ENCODE assay signal across 2 cellular contexts in genomic region chr20:50187403-50188051, GRCh38.
TF ChIP-seq lines count a peak whose summit lies in the region.

No MANE protein-coding gene starts in this region.

TF ChIP-seq in K562, 482 proteins besides CTCF, POLR2A, EP300 and RAD21 (continues in another document):
- TF ChIP-seq CBX8 (IDR thresholded peaks at IDR 0.05; ENCODE audit: borderline replicate concordance, extremely low read depth, low read depth, low read length, poor library complexity, severe bottlenecking) (no peak), JUN (IDR thresholded peaks at IDR 0.05; ENCODE audit: borderline replicate concordance, low read depth, low read length) (0 out of 2 replicates have a peak, but pooled peaks have one; percentile 27), JUN (CRISPR knock-in tag; IDR thresholded peaks at IDR 0.05; ENCODE audit: borderline replicate concordance) (no peak), CEBPG (CRISPR knock-in tag; IDR thresholded peaks at IDR 0.05) (peak; percentile 72; the same call in 1 of the 2 replicates), CEBPG (tag; conservative IDR thresholded peaks at IDR 0.05 in 1 of 2, IDR thresholded peaks at IDR 0.05 in 1 of 2) (peak; percentile 71 to 75), SAFB2 (IDR thresholded peaks at IDR 0.05; ENCODE audit: borderline replicate concordance, low read depth, low read length, severe bottlenecking) (no peak), HNRNPUL1 (IDR thresholded peaks at IDR 0.05; ENCODE audit: low read length) (no peak), USF1 (CRISPR knock-in tag; IDR thresholded peaks at IDR 0.05) (no peak), SMARCB1 (IDR thresholded peaks at IDR 0.05; ENCODE audit: insufficient read length, low read depth) (no peak), PHF8 (IDR thresholded peaks at IDR 0.05; ENCODE audit: borderline replicate concordance, low read length) (no peak), NFXL1 (CRISPR knock-in tag; IDR thresholded peaks at IDR 0.05) (no peak), KDM5B (IDR thresholded peaks at IDR 0.05; ENCODE audit: insufficient replicate concordance, low read depth, low read length) (peak; percentile 6), RBM34 (IDR thresholded peaks at IDR 0.05; ENCODE audit: borderline replicate concordance, insufficient read depth, low read length) (no peak), NFIX (CRISPR knock-in tag; IDR thresholded peaks at IDR 0.05; ENCODE audit: low read depth) (no peak), ZNF384 (IDR thresholded peaks at IDR 0.05; ENCODE audit: low read depth, low read length) (no peak), ZBTB7A (IDR thresholded peaks at IDR 0.05; ENCODE audit: borderline replicate concordance, control insufficient read depth, low read depth, low read length) (0 out of 2 replicates have a peak, but pooled peaks have one; percentile 40), GTF2F1 (IDR thresholded peaks at IDR 0.05; ENCODE audit: low read depth, low read length) (no peak), TBP (optimal IDR thresholded peaks at IDR 0.05; ENCODE audit: low read depth, low read length) (no peak), GATAD2B (IDR thresholded peaks at IDR 0.05; ENCODE audit: borderline replicate concordance) (peak; percentile 32; the same call in 1 of the 2 replicates)
- TF ChIP-seq, protein P1, sequence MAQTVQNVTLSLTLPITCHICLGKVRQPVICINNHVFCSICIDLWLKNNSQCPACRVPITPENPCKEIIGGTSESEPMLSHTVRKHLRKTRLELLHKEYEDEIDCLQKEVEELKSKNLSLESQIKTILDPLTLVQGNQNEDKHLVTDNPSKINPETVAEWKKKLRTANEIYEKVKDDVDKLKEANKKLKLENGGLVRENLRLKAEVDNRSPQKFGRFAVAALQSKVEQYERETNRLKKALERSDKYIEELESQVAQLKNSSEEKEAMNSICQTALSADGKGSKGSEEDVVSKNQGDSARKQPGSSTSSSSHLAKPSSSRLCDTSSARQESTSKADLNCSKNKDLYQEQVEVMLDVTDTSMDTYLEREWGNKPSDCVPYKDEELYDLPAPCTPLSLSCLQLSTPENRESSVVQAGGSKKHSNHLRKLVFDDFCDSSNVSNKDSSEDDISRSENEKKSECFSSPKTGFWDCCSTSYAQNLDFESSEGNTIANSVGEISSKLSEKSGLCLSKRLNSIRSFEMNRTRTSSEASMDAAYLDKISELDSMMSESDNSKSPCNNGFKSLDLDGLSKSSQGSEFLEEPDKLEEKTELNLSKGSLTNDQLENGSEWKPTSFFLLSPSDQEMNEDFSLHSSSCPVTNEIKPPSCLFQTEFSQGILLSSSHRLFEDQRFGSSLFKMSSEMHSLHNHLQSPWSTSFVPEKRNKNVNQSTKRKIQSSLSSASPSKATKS (CRISPR knock-in tag; IDR thresholded peaks at IDR 0.05), result no peak
- TF ChIP-seq, protein P2, sequence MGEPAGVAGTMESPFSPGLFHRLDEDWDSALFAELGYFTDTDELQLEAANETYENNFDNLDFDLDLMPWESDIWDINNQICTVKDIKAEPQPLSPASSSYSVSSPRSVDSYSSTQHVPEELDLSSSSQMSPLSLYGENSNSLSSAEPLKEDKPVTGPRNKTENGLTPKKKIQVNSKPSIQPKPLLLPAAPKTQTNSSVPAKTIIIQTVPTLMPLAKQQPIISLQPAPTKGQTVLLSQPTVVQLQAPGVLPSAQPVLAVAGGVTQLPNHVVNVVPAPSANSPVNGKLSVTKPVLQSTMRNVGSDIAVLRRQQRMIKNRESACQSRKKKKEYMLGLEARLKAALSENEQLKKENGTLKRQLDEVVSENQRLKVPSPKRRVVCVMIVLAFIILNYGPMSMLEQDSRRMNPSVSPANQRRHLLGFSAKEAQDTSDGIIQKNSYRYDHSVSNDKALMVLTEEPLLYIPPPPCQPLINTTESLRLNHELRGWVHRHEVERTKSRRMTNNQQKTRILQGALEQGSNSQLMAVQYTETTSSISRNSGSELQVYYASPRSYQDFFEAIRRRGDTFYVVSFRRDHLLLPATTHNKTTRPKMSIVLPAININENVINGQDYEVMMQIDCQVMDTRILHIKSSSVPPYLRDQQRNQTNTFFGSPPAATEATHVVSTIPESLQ (CRISPR knock-in tag; IDR thresholded peaks at IDR 0.05), result no peak
- TF ChIP-seq, protein P3, sequence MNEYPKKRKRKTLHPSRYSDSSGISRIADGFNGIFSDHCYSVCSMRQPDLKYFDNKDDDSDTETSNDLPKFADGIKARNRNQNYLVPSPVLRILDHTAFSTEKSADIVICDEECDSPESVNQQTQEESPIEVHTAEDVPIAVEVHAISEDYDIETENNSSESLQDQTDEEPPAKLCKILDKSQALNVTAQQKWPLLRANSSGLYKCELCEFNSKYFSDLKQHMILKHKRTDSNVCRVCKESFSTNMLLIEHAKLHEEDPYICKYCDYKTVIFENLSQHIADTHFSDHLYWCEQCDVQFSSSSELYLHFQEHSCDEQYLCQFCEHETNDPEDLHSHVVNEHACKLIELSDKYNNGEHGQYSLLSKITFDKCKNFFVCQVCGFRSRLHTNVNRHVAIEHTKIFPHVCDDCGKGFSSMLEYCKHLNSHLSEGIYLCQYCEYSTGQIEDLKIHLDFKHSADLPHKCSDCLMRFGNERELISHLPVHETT (CRISPR knock-in tag; conservative IDR thresholded peaks at IDR 0.05 in 1 of 2, IDR thresholded peaks at IDR 0.05 in 1 of 2), result no peak
- TF ChIP-seq, protein P4, sequence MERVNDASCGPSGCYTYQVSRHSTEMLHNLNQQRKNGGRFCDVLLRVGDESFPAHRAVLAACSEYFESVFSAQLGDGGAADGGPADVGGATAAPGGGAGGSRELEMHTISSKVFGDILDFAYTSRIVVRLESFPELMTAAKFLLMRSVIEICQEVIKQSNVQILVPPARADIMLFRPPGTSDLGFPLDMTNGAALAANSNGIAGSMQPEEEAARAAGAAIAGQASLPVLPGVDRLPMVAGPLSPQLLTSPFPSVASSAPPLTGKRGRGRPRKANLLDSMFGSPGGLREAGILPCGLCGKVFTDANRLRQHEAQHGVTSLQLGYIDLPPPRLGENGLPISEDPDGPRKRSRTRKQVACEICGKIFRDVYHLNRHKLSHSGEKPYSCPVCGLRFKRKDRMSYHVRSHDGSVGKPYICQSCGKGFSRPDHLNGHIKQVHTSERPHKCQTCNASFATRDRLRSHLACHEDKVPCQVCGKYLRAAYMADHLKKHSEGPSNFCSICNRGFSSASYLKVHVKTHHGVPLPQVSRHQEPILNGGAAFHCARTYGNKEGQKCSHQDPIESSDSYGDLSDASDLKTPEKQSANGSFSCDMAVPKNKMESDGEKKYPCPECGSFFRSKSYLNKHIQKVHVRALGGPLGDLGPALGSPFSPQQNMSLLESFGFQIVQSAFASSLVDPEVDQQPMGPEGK (CRISPR knock-in tag; IDR thresholded peaks at IDR 0.05; ENCODE audit: borderline replicate concordance), result no peak

TF ChIP-seq in liver, 16 proteins besides CTCF, POLR2A, EP300 and RAD21:
- TF ChIP-seq HNF4G (IDR thresholded peaks at IDR 0.05) (no peak), GABPA (IDR thresholded peaks at IDR 0.05 in 1 of 2, conservative IDR thresholded peaks at IDR 0.05 in 1 of 2) (no peak), RXRA (IDR thresholded peaks at IDR 0.05) (peak; percentile 37 to 64), NR2F2 (IDR thresholded peaks at IDR 0.05) (no peak), ATF3 (IDR thresholded peaks at IDR 0.05) (peak; percentile 54), JUND (IDR thresholded peaks at IDR 0.05) (peak; percentile 43 to 71), HNF4A (conservative IDR thresholded peaks at IDR 0.05) (peak in 1 of 2 donors; percentile 51), SP1 (IDR thresholded peaks at IDR 0.05) (peak; percentile 23), FOXA1 (IDR thresholded peaks at IDR 0.05) (no peak), EGR1 (IDR thresholded peaks at IDR 0.05; ENCODE audit: low read depth in 2 of 2) (no peak), FOXA2 (IDR thresholded peaks at IDR 0.05) (no peak), TAF1 (conservative IDR thresholded peaks at IDR 0.05) (no peak), YY1 (IDR thresholded peaks at IDR 0.05) (peak; percentile 12)
- TF ChIP-seq, protein P5, sequence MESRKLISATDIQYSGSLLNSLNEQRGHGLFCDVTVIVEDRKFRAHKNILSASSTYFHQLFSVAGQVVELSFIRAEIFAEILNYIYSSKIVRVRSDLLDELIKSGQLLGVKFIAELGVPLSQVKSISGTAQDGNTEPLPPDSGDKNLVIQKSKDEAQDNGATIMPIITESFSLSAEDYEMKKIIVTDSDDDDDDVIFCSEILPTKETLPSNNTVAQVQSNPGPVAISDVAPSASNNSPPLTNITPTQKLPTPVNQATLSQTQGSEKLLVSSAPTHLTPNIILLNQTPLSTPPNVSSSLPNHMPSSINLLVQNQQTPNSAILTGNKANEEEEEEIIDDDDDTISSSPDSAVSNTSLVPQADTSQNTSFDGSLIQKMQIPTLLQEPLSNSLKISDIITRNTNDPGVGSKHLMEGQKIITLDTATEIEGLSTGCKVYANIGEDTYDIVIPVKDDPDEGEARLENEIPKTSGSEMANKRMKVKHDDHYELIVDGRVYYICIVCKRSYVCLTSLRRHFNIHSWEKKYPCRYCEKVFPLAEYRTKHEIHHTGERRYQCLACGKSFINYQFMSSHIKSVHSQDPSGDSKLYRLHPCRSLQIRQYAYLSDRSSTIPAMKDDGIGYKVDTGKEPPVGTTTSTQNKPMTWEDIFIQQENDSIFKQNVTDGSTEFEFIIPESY (IDR thresholded peaks at IDR 0.05), result peak; percentile 30
- TF ChIP-seq, protein P6, sequence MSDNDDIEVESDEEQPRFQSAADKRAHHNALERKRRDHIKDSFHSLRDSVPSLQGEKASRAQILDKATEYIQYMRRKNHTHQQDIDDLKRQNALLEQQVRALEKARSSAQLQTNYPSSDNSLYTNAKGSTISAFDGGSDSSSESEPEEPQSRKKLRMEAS (IDR thresholded peaks at IDR 0.05), result peak; percentile 15
- TF ChIP-seq, protein P7, sequence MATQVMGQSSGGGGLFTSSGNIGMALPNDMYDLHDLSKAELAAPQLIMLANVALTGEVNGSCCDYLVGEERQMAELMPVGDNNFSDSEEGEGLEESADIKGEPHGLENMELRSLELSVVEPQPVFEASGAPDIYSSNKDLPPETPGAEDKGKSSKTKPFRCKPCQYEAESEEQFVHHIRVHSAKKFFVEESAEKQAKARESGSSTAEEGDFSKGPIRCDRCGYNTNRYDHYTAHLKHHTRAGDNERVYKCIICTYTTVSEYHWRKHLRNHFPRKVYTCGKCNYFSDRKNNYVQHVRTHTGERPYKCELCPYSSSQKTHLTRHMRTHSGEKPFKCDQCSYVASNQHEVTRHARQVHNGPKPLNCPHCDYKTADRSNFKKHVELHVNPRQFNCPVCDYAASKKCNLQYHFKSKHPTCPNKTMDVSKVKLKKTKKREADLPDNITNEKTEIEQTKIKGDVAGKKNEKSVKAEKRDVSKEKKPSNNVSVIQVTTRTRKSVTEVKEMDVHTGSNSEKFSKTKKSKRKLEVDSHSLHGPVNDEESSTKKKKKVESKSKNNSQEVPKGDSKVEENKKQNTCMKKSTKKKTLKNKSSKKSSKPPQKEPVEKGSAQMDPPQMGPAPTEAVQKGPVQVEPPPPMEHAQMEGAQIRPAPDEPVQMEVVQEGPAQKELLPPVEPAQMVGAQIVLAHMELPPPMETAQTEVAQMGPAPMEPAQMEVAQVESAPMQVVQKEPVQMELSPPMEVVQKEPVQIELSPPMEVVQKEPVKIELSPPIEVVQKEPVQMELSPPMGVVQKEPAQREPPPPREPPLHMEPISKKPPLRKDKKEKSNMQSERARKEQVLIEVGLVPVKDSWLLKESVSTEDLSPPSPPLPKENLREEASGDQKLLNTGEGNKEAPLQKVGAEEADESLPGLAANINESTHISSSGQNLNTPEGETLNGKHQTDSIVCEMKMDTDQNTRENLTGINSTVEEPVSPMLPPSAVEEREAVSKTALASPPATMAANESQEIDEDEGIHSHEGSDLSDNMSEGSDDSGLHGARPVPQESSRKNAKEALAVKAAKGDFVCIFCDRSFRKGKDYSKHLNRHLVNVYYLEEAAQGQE (IDR thresholded peaks at IDR 0.05), result no peak
TF ChIP-seq in liver: peak in this region for 8.
